In genomic region chr9:34590376-34591090, GRCh38 we compare ENCODE assay signal across 8 cellular contexts. TPM values are rescaled to one million over a fixed set of nuclear protein-coding genes. Genes with fewer than 3 reads are reported as not detected.
DNase-seq lines count a peak whose midpoint lies in the region; ATAC-seq and TF ChIP-seq lines count a peak whose summit lies in the region.

No MANE protein-coding gene starts in this region.

- H3K36me3 Mint-ChIP-seq in Caco-2 (ENCODE audit: insufficient read depth, unreplicated experiment) (no peaks in the 10 kb centered on the region), T-helper 17 cell (ENCODE audit: low read depth) (peaks cover 10% of the 10 kb centered on the region), osteocyte (ENCODE audit: unreplicated experiment) (no peaks in the 10 kb centered on the region)

- no TSS peak for BruUV-seq in Caco-2 (replicated peaks; lab: Mats Ljungman, UMichigan)

- peak overlapping the region; percentile 81 for H3K4me3 Mint-ChIP-seq in Caco-2 (ENCODE audit: unreplicated experiment)
- H3K4me3 Mint-ChIP-seq in T-helper 17 cell: peak overlapping the region; percentile 90
- peak overlapping the region; percentile 66 for H3K4me3 Mint-ChIP-seq in osteocyte (ENCODE audit: unreplicated experiment)

- H3K4me1 ChIP-seq in Caco-2: peaks cover 15% of the 10 kb centered on the region

- no peak for ATAC-seq in T-helper 17 cell

- peaks cover 6% of the 10 kb centered on the region for H3K27me3 ChIP-seq in Caco-2 (replicated peaks; ENCODE audit: control insufficient read depth, insufficient read depth, low read length)

- TF ChIP-seq CTCF in Caco-2 (IDR thresholded peaks at IDR 0.05; ENCODE audit: insufficient read depth in 1 of 2, low read depth in 1 of 2, low read length in 1 of 2, severe bottlenecking in 1 of 2, unreplicated experiment in 1 of 2): no peak
- TF ChIP-seq CTCF in fibroblast of pulmonary artery (IDR thresholded peaks at IDR 0.05; ENCODE audit: low read length, missing control alignments): no peak
- no peak for TF ChIP-seq CTCF in osteocyte (IDR thresholded peaks at IDR 0.05)

- CTCF ChIA-PET in Caco-2 (lab: Charles Lee): interaction anchor here (1.0 to 2.7 kb wide), 9 partner anchors 8 to 211 kb away, joined by 3 to 37 read pairs (median 6); no protein-coding TSS in a partner anchor

- no peaks in the 10 kb centered on the region for H3K9me3 Mint-ChIP-seq in Caco-2 (ENCODE audit: unreplicated experiment)
- H3K9me3 Mint-ChIP-seq in osteocyte (ENCODE audit: unreplicated experiment): no peaks in the 10 kb centered on the region

- intact Hi-C loops in Caco-2 (cut with micrococcal nuclease; ENCODE audit: unreplicated experiment): loop anchor here (1.0 to 2.0 kb wide), 4 partner anchors 42 to 186 kb away; partner anchors contain the start of gene ENHO

- H3K4me3 ChIP-seq in Caco-2 (ENCODE audit: low read depth, low read length) (peak overlapping the region; percentile 49), fibroblast of pulmonary artery (replicated peaks; ENCODE audit: low read depth, low read length) (no peak overlapping the region)

- H3K27ac Mint-ChIP-seq in Caco-2 (ENCODE audit: unreplicated experiment): no peak overlapping the region
- H3K27ac Mint-ChIP-seq in T-helper 17 cell: no peak overlapping the region
- no peak overlapping the region for H3K27ac Mint-ChIP-seq in osteocyte (ENCODE audit: unreplicated experiment)

- DNase-seq in Caco-2 (peak; percentile 43 to 53), T-helper 17 cell (no peak), fibroblast of pulmonary artery (ENCODE audit: low read depth) (peak; percentile 20), osteocyte (ENCODE audit: extremely low spot score, unreplicated experiment) (no peak), T-helper 9 cell (no peak), mucosa of gallbladder (ENCODE audit: low spot score) (no peak), NCI-H187 (lab: John Stamatoyannopoulos, UW) (no peak), GM19238 (ENCODE audit: insufficient read length, low spot score) (no peak)

- POLR2A ChIA-PET in Caco-2 (lab: Charles Lee): no interaction called here

- H3K9me3 ChIP-seq in Caco-2: no peaks in the 10 kb centered on the region
- H3K9me3 ChIP-seq in T-helper 17 cell (ENCODE audit: control insufficient read depth, low read length, poor library complexity, severe bottlenecking): no peaks in the 10 kb centered on the region

- H3K27me3 Mint-ChIP-seq in Caco-2 (ENCODE audit: insufficient read depth, unreplicated experiment) (peaks cover 41% of the 10 kb centered on the region), T-helper 17 cell (peaks cover 81% of the 10 kb centered on the region), osteocyte (ENCODE audit: unreplicated experiment) (peaks cover 65% of the 10 kb centered on the region)

- H3K36me3 ChIP-seq in Caco-2 (ENCODE audit: control insufficient read depth, insufficient read depth, low read length): no peaks in the 10 kb centered on the region

- H3K4me1 Mint-ChIP-seq in Caco-2 (ENCODE audit: low read depth, unreplicated experiment): peaks cover 18% of the 10 kb centered on the region
- H3K4me1 Mint-ChIP-seq in T-helper 17 cell: peaks cover 31% of the 10 kb centered on the region
- peaks cover 31% of the 10 kb centered on the region for H3K4me1 Mint-ChIP-seq in osteocyte (ENCODE audit: unreplicated experiment)

RNA-seq across cellular contexts. Expression of gene CNTFR, which starts 1.0 kb away (rescaled TPM):
- 0.26 and 0.39 TPM in 2 replicates for total RNA-seq in Caco-2 (2022)
- not detected for total RNA-seq in T-helper 17 cell
- total RNA-seq in osteocyte: 0.18 TPM in 1 of 2 replicates, not detected in the other
- total RNA-seq in mucosa of gallbladder: 23.0 TPM

RNA-seq across cellular contexts. Expression of gene RPP25L, which starts 21.4 kb away (rescaled TPM):
- total RNA-seq in Caco-2 (2022) (26.2 and 27.4 TPM in 2 replicates), T-helper 17 cell (1 to 10 TPM; 8.3 to 9.0 TPM), osteocyte (14.4 and 16.2 TPM in 2 replicates), mucosa of gallbladder (28.7 TPM)

RNA-seq across cellular contexts. Expression of gene DCTN3, which starts 29.8 kb away (rescaled TPM):
- total RNA-seq in Caco-2 (2022) (66.1 and 70.0 TPM in 2 replicates), T-helper 17 cell (10 to 100 TPM; 76.4 to 82.4 TPM), osteocyte (97.0 and 105 TPM in 2 replicates), mucosa of gallbladder (81.9 TPM)

RNA-seq across cellular contexts. Expression of gene ARID3C, which starts 38.3 kb away (rescaled TPM):
- not detected in 2 replicates for total RNA-seq in Caco-2 (2022)
- total RNA-seq in T-helper 17 cell: under 1 TPM in 1 of 2 donors, not detected in 1; 0.27 TPM
- total RNA-seq in osteocyte: not detected in 2 replicates
- total RNA-seq in mucosa of gallbladder: not detected

RNA-seq across cellular contexts. Expression of gene SIGMAR1, which starts 47.1 kb away (rescaled TPM):
- 102 and 103 TPM in 2 replicates for total RNA-seq in Caco-2 (2022)
- 10 to 100 TPM; 30.2 to 39.4 TPM for total RNA-seq in T-helper 17 cell
- total RNA-seq in osteocyte: 71.9 and 76.7 TPM in 2 replicates
- total RNA-seq in mucosa of gallbladder: 77.1 TPM

Comparison
In these comparisons a context has a peak if more than half of its experiments do, and no peak if none do; other contexts are left out.
1. DNase-seq: peak in Caco-2 (2 of 2) and fibroblast of pulmonary artery (single experiment); none in T-helper 17 cell (0 of 3), osteocyte (single experiment), T-helper 9 cell (single experiment), mucosa of gallbladder (single experiment), NCI-H187 (0 of 2) and GM19238 (single experiment).
2. RNA of gene CNTFR, which starts 1.0 kb away (total RNA-seq): 23.0 TPM in mucosa of gallbladder (single experiment); 0.26 to 0.39 TPM in Caco-2, 0.18 TPM in osteocyte and not detected in T-helper 17 cell; every median in the first group is over 10 times any median in the second.
3. Peak in every context shown above with its lines, with median percentiles within 50 percentile points of each other: H3K4me3 Mint-ChIP-seq.